1 cellular context compared by ENCODE assay signal in genomic region chr2:25322313-25322712, GRCh38.
A peak's percentile ranks its signal among the peaks of the same experiment; 100 is the strongest.
TF ChIP-seq lines count a peak whose summit lies in the region.

No MANE protein-coding gene starts in this region.

TF ChIP-seq in K562, 482 proteins besides CTCF, POLR2A, EP300 and RAD21:
- TF ChIP-seq CREM (IDR thresholded peaks at IDR 0.05; ENCODE audit: low read depth) (peak; percentile 27; the same call in 1 of the 2 replicates), TARDBP (IDR thresholded peaks at IDR 0.05) (no peak)
TF ChIP-seq in K562: peak in this region for 1.
